Comparison of ENCODE assay signal across 1 cellular context in genomic region chr1:1287288-1288110, GRCh38.
TF ChIP-seq lines count a peak whose summit lies in the region.

No MANE protein-coding gene starts in this region.

TF ChIP-seq in H1, 55 proteins besides CTCF, POLR2A, EP300 and RAD21:
- no peak for TF ChIP-seq ATF2 (IDR thresholded peaks at IDR 0.05; ENCODE audit: low read length)
- no peak for TF ChIP-seq SAP30 (IDR thresholded peaks at IDR 0.05; ENCODE audit: insufficient read depth, insufficient replicate concordance, low read length)
- no peak for TF ChIP-seq RBBP5 (IDR thresholded peaks at IDR 0.05; ENCODE audit: borderline replicate concordance, low read depth, low read length)
- no peak for TF ChIP-seq SRF (IDR thresholded peaks at IDR 0.05; ENCODE audit: low read depth, low read length)
TF ChIP-seq in H1: peak in this region for 0.
